Comparison of ENCODE assay signal across 2 cellular contexts in the genomic region with DNA sequence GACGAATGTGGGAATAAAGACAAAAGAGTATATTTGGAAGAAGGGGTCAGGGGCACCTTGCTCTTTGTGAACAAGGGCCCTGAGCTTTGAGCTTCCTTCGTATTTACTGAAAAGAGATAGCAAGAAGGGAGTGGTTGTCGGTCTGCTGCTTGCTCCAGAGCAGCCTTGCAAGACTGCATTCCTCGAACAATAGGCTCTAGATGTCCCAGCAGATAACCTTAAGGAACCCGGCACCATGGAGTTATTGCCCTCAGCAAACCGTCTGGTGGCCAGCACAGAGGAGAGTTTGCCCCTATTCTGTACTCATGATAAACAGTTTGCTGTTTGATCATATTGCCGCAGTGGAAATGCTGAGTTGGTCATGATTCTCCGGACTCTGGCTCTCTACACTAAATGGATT.
TF ChIP-seq lines count a peak whose summit lies in the region.

No MANE protein-coding gene starts in this region.

TF ChIP-seq in HEK293, 187 proteins besides CTCF, POLR2A, EP300 and RAD21:
- 0 out of 2 replicates have a peak, but pooled peaks have one; percentile 17 for TF ChIP-seq ZNF544 (tag by site-specific recombination; IDR thresholded peaks at IDR 0.05)
- no peak for TF ChIP-seq ZNF580 (tag by site-specific recombination; IDR thresholded peaks at IDR 0.05)

TF ChIP-seq in HepG2, 621 proteins besides CTCF, POLR2A, EP300 and RAD21:
- TF ChIP-seq ATAD3A (CRISPR knock-in tag; IDR thresholded peaks at IDR 0.05) (no peak), BCL6 (CRISPR knock-in tag; IDR thresholded peaks at IDR 0.05) (no peak), PRMT3 (CRISPR knock-in tag; IDR thresholded peaks at IDR 0.05; ENCODE audit: borderline replicate concordance, low read depth) (no peak), SMC3 (IDR thresholded peaks at IDR 0.05; ENCODE audit: low read length) (no peak), HMGA1 (CRISPR knock-in tag; conservative IDR thresholded peaks at IDR 0.05) (no peak), CCDC6 (CRISPR knock-in tag; IDR thresholded peaks at IDR 0.05) (no peak), ZNF383 (CRISPR knock-in tag; IDR thresholded peaks at IDR 0.05; ENCODE audit: borderline replicate concordance) (no peak), ZFP36L2 (CRISPR knock-in tag; IDR thresholded peaks at IDR 0.05) (no peak), ZNF20 (CRISPR knock-in tag; IDR thresholded peaks at IDR 0.05) (no peak), SRY (CRISPR knock-in tag; IDR thresholded peaks at IDR 0.05) (no peak), MAFG (CRISPR knock-in tag; IDR thresholded peaks at IDR 0.05) (no peak), ZNF512 (CRISPR knock-in tag; IDR thresholded peaks at IDR 0.05) (no peak), NR2F2 (IDR thresholded peaks at IDR 0.05; ENCODE audit: borderline replicate concordance, low read depth) (no peak)
- TF ChIP-seq, protein P1, sequence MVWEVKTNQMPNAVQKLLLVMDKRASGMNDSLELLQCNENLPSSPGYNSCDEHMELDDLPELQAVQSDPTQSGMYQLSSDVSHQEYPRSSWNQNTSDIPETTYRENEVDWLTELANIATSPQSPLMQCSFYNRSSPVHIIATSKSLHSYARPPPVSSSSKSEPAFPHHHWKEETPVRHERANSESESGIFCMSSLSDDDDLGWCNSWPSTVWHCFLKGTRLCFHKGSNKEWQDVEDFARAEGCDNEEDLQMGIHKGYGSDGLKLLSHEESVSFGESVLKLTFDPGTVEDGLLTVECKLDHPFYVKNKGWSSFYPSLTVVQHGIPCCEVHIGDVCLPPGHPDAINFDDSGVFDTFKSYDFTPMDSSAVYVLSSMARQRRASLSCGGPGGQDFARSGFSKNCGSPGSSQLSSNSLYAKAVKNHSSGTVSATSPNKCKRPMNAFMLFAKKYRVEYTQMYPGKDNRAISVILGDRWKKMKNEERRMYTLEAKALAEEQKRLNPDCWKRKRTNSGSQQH (CRISPR knock-in tag; IDR thresholded peaks at IDR 0.05; ENCODE audit: low read depth): no peak
TF ChIP-seq in HepG2: peak in this region for 0.
